21 cellular contexts compared by ENCODE assay signal in the genomic region with DNA sequence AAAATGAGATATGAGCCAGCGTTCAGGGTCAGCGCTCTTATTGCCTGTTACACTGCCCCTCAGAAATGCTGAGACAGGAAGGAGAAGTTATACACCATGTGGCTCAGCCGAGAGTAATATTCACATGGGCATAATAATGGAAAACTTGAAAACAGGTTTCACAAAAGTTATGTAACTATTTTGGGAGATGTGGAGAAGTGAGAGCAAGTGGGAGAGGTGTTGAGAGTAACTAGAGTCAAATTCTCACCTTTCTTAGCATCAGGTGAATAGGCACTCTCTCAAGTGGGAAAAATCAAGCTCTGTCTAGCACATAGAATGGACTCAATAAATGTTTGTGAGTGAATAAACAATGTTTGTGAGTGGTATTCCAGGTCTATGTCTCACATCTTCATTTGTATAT.
"Had no signal": no experiment of that assay in that cellular context is flagged by ENCODE, and none has a peak within 500 bp of the region (broad histone marks: within the 10 kb centered on the region; RNA-seq: fewer than 3 reads in every experiment).

No MANE protein-coding gene starts in this region.

- DNase-seq: heart right ventricle; islet precursor cell; left cardiac atrium; left lung; midbrain; mucosa of descending colon; naive thymus-derived CD4-positive, alpha-beta T cell; ovary; retina; right cardiac atrium; sigmoid colon; small intestine; spleen; stimulated activated CD4-positive, alpha-beta T cell treated with anti-CD3 and anti-CD28 coated beads, Interleukin-4, amount 100 ng/mL, for 24 hours; stimulated activated naive CD4-positive, alpha-beta T cell; tibial artery; trophoblast cell; upper lobe of right lung had no signal

- FAIRE-seq: small intestine, urothelium cell line had no signal

- ATAC-seq: heart right ventricle; left cardiac atrium; left lung; mucosa of descending colon; naive thymus-derived CD4-positive, alpha-beta T cell; natural killer cell treated with Interleukin-12 subunit alpha and Interleukin-12 subunit beta and Interleukin-15 and Interleukin-18, amount 100 ng/mL, for 72 hours; right cardiac atrium; stimulated activated effector memory CD8-positive, alpha-beta T cell treated with anti-CD3 and anti-CD28 coated beads, Interleukin-12 subunit alpha, Interleukin-12 subunit beta, amount 100 ng/mL, for 72 hours; upper lobe of right lung had no signal
